ENCODE assay signal across 1 cellular context in genomic region chr11:8810331-8811301, GRCh38.
A peak's percentile ranks its signal among the peaks of the same experiment; 100 is the strongest.
TF ChIP-seq lines count a peak whose summit lies in the region.

No MANE protein-coding gene starts in this region.

TF ChIP-seq in HepG2, 621 proteins besides CTCF, POLR2A, EP300 and RAD21 (continued from another document and continues in another):
- TF ChIP-seq CSRNP2 (CRISPR knock-in tag; conservative IDR thresholded peaks at IDR 0.05; ENCODE audit: low read depth) (no peak), ARID4A (CRISPR knock-in tag; IDR thresholded peaks at IDR 0.05; ENCODE audit: borderline replicate concordance) (peak; percentile 40; the same call in 1 of the 2 replicates), LCORL (IDR thresholded peaks at IDR 0.05) (no peak), LCORL (CRISPR knock-in tag; IDR thresholded peaks at IDR 0.05) (no peak), CEBPZ (IDR thresholded peaks at IDR 0.05; ENCODE audit: low read length) (no peak), MLX (CRISPR knock-in tag; IDR thresholded peaks at IDR 0.05) (no peak), ZSCAN5A (CRISPR knock-in tag; IDR thresholded peaks at IDR 0.05; ENCODE audit: borderline replicate concordance) (no peak), POLR2G (IDR thresholded peaks at IDR 0.05; ENCODE audit: low read depth, low read length) (peak; percentile 35; the same call in 1 of the 2 replicates), ZMAT5 (CRISPR knock-in tag; IDR thresholded peaks at IDR 0.05; ENCODE audit: borderline replicate concordance, low read depth) (no peak), ZNF781 (CRISPR knock-in tag; IDR thresholded peaks at IDR 0.05; ENCODE audit: borderline replicate concordance, not compliant biosample characterization) (peak; percentile 78), KMT2A (CRISPR knock-in tag; IDR thresholded peaks at IDR 0.05) (no peak), CEBPB (IDR thresholded peaks at IDR 0.05; ENCODE audit: borderline replicate concordance, low read depth, low read length) (no peak), SOX6 (IDR thresholded peaks at IDR 0.05) (no peak), SOX6 (CRISPR knock-in tag; IDR thresholded peaks at IDR 0.05) (no peak; the same call in 1 of the 2 replicates), ATF6 (CRISPR knock-in tag; conservative IDR thresholded peaks at IDR 0.05) (no peak), ZBTB8A (CRISPR knock-in tag; IDR thresholded peaks at IDR 0.05; ENCODE audit: borderline replicate concordance, low read depth) (no peak), GATAD1 (CRISPR knock-in tag; IDR thresholded peaks at IDR 0.05) (no peak), STAG1 (CRISPR knock-in tag; IDR thresholded peaks at IDR 0.05) (no peak; the same call in 1 of the 2 replicates), FIP1L1 (IDR thresholded peaks at IDR 0.05; ENCODE audit: borderline replicate concordance, insufficient read depth, low read depth, low read length) (no peak), ATRX (CRISPR knock-in tag; IDR thresholded peaks at IDR 0.05; ENCODE audit: borderline replicate concordance) (no peak), ZNF749 (CRISPR knock-in tag; IDR thresholded peaks at IDR 0.05; ENCODE audit: borderline replicate concordance) (no peak), NFE2 (CRISPR knock-in tag; IDR thresholded peaks at IDR 0.05) (no peak), ZNF556 (CRISPR knock-in tag; IDR thresholded peaks at IDR 0.05; ENCODE audit: borderline replicate concordance) (no peak), SP4 (CRISPR knock-in tag; IDR thresholded peaks at IDR 0.05) (no peak), ELF3 (CRISPR knock-in tag; IDR thresholded peaks at IDR 0.05) (no peak), ZMAT3 (CRISPR knock-in tag; conservative IDR thresholded peaks at IDR 0.05) (no peak), ZNF704 (CRISPR knock-in tag; IDR thresholded peaks at IDR 0.05; ENCODE audit: borderline replicate concordance) (no peak), RXRA (CRISPR knock-in tag; IDR thresholded peaks at IDR 0.05) (0 out of 2 replicates have a peak, but pooled peaks have one; percentile 10), RAD51 (IDR thresholded peaks at IDR 0.05; ENCODE audit: borderline replicate concordance) (no peak), HNRNPLL (IDR thresholded peaks at IDR 0.05; ENCODE audit: low read depth, low read length, poor library complexity, severe bottlenecking) (peak; percentile 35), ZNF644 (CRISPR knock-in tag; IDR thresholded peaks at IDR 0.05; ENCODE audit: low read depth) (no peak), RFXAP (CRISPR knock-in tag; IDR thresholded peaks at IDR 0.05; ENCODE audit: borderline replicate concordance) (no peak), GTF3A (CRISPR knock-in tag; conservative IDR thresholded peaks at IDR 0.05) (no peak), NFKB2 (CRISPR knock-in tag; IDR thresholded peaks at IDR 0.05; ENCODE audit: borderline replicate concordance) (no peak; the same call in 1 of the 2 replicates), HDAC1 (CRISPR knock-in tag; IDR thresholded peaks at IDR 0.05) (peak; percentile 65; the same call in 1 of the 2 replicates), PLSCR1 (CRISPR knock-in tag; IDR thresholded peaks at IDR 0.05; ENCODE audit: borderline replicate concordance) (no peak), ZNF564 (CRISPR knock-in tag; IDR thresholded peaks at IDR 0.05) (no peak), AGO1 (IDR thresholded peaks at IDR 0.05; ENCODE audit: low read depth, low read length, poor library complexity, severe bottlenecking) (no peak), ZBTB20 (CRISPR knock-in tag; IDR thresholded peaks at IDR 0.05; ENCODE audit: borderline replicate concordance, low read depth) (peak; percentile 47; the same call in 1 of the 2 replicates), PTBP1 (IDR thresholded peaks at IDR 0.05; ENCODE audit: low read depth, low read length, poor library complexity, severe bottlenecking) (no peak), ZNF263 (CRISPR knock-in tag; IDR thresholded peaks at IDR 0.05) (0 out of 2 replicates have a peak, but pooled peaks have one; percentile 22), ZZZ3 (CRISPR knock-in tag; IDR thresholded peaks at IDR 0.05; ENCODE audit: borderline replicate concordance) (no peak), HOMEZ (CRISPR knock-in tag; IDR thresholded peaks at IDR 0.05; ENCODE audit: low read depth) (no peak), MEF2D (CRISPR knock-in tag; IDR thresholded peaks at IDR 0.05) (peak; percentile 55; the same call in 1 of the 2 replicates), POLR2AphosphoS2 (IDR thresholded peaks at IDR 0.05; ENCODE audit: low read depth, low read length) (no peak), MTF1 (CRISPR knock-in tag; IDR thresholded peaks at IDR 0.05) (no peak), TOE1 (CRISPR knock-in tag; IDR thresholded peaks at IDR 0.05) (no peak), ZNF773 (CRISPR knock-in tag; IDR thresholded peaks at IDR 0.05; ENCODE audit: borderline replicate concordance) (no peak)
